In genomic region chr3:132539681-132540080, GRCh38 we compare ENCODE assay signal across 27 cellular contexts. TPM values are rescaled to one million over a fixed set of nuclear protein-coding genes. Genes with fewer than 3 reads are reported as not detected.
"Had no signal": no experiment of that assay in that cellular context is flagged by ENCODE, and none has a peak within 500 bp of the region (broad histone marks: within the 10 kb centered on the region; RNA-seq: fewer than 3 reads in every experiment).

No MANE protein-coding gene starts in this region.

- H3K9me3 ChIP-seq: left lung, lower lobe of right lung, pancreas, prostate gland, sigmoid colon, spleen, suprapubic skin, thoracic aorta, tibial artery, upper lobe of right lung had no signal

- H3K4me3 ChIP-seq: left lung, lower lobe of right lung, pancreas, prostate gland, sigmoid colon, spleen, suprapubic skin, thoracic aorta, tibial artery, upper lobe of right lung had no signal

- H3K36me3 ChIP-seq: pancreas, prostate gland had no signal

- ATAC-seq: left colon; left lung; lower lobe of right lung; naive thymus-derived CD8-positive, alpha-beta T cell; pancreas; right cardiac atrium; stimulated activated effector memory CD8-positive, alpha-beta T cell treated with anti-CD3 and anti-CD28 coated beads, Interleukin-12 subunit alpha, Interleukin-12 subunit beta, amount 100 ng/mL, for 72 hours; upper lobe of right lung had no signal

- FAIRE-seq: kidney, pancreas, small intestine, urothelium cell line had no signal

- DNase-seq: hypothalamus; immature natural killer cell; kidney; left colon; left lung; lower lobe of right lung; mammary epithelial cell; naive thymus-derived CD8-positive, alpha-beta T cell; nucleus accumbens; pancreas; posterior cingulate gyrus; retina; right cardiac atrium; sigmoid colon; small intestine; spleen; stimulated activated CD4-positive, alpha-beta T cell treated with anti-CD3 and anti-CD28 coated beads, Interleukin-4, amount 100 ng/mL, for 24 hours; stimulated activated naive CD4-positive, alpha-beta T cell; tibial artery; trophoblast cell; upper lobe of right lung had no signal

- H3K27ac ChIP-seq: left lung, lower lobe of right lung, pancreas, prostate gland, sigmoid colon, spleen, suprapubic skin, thoracic aorta, tibial artery, upper lobe of right lung had no signal

- H3K4me1 ChIP-seq: lower lobe of right lung, spleen, upper lobe of right lung had no signal

- H3K27me3 ChIP-seq: left lung, pancreas, sigmoid colon, spleen, suprapubic skin, tibial artery, upper lobe of right lung had no signal

RNA-seq across cellular contexts. Expression of gene ACKR4, which starts 57.4 kb away (rescaled TPM):
- total RNA-seq: neural crest cell had no signal
